In genomic region chr1:58903450-58904298, GRCh38 we compare ENCODE assay signal across 8 cellular contexts.
DNase-seq lines count a peak whose midpoint lies in the region; ATAC-seq, FAIRE-seq and TF ChIP-seq lines count a peak whose summit lies in the region.

No MANE protein-coding gene starts in this region.

- CTCF ChIA-PET in endothelial cell of umbilical vein (lab: Charles Lee): interaction anchor here (0.8 kb wide), 1 partner anchor 795 kb away, joined by 3 read pairs; no protein-coding TSS in a partner anchor

- intact Hi-C loops in endothelial cell of umbilical vein (cut with micrococcal nuclease): loop anchor here (1.0 to 2.0 kb wide), 8 partner anchors 20 to 847 kb away; partner anchors contain the start of genes FGGY and JUN

- no peaks in the 10 kb centered on the region for H3K79me2 ChIP-seq in endothelial cell of umbilical vein (ENCODE audit: control insufficient read depth, insufficient read depth, low read length)

- FAIRE-seq in endothelial cell of umbilical vein (lab: Jason Lieb, UNC): peak; percentile 83

- TF ChIP-seq POLR2A in GM19099 (IDR thresholded peaks at IDR 0.05; ENCODE audit: extremely low read depth, insufficient read length, low read depth) (peak; percentile 70), endothelial cell of umbilical vein (IDR thresholded peaks at IDR 0.05; ENCODE audit: low read depth, low read length) (peak; percentile 95)

- peak overlapping the region; percentile 53 to 74 (median 64) for H3K4me3 ChIP-seq in BLaER1 treated with 17β-estradiol and CSF1 and Interleukin-3, amounts not matched to agents 10 nM and 100 nM
- peak overlapping the region in 2 of 3 experiments; percentile 24 to 41 for H3K4me3 ChIP-seq in endothelial cell of umbilical vein (replicated peaks in 1 of 3; ENCODE audit: insufficient read depth in 1 of 3, low read depth in 1 of 3, low read length in 3 of 3)

- TF ChIP-seq CTCF in endothelial cell of umbilical vein (IDR thresholded peaks at IDR 0.05; ENCODE audit: extremely low read depth in 1 of 2, insufficient read depth in 1 of 2, low read depth in 1 of 2, low read length in 2 of 2): no peak

- DNase-seq in NOMO-1 treated with DMSO at 0.1 percent for 48 hours (lab: John Stamatoyannopoulos, UW; ENCODE audit: unreplicated experiment) (peak; percentile 92), activated T-cell treated with anti-CD3 and anti-CD28 coated beads for 1 hour (ENCODE audit: low read depth) (peak; percentile 48), endothelial cell of umbilical vein (ENCODE audit: low read depth, low spot score) (peak; percentile 94), midbrain (lab: John Stamatoyannopoulos, UW) (peak; percentile 89)
- DNase-seq in stimulated activated CD8-positive, alpha-beta memory T cell treated with anti-CD3 and anti-CD28 coated beads, Interleukin-15, amount 100 ng/mL, for 48 hours (ENCODE audit: low read depth in 2 of 2): peak; percentile 83

- no peaks in the 10 kb centered on the region for H3K9me1 ChIP-seq in endothelial cell of umbilical vein (replicated peaks; ENCODE audit: control insufficient read depth, extremely low read depth, insufficient read depth, low read length)

- BruUV-seq in endothelial cell of umbilical vein (replicated peaks; lab: Mats Ljungman, UMichigan): TSS peak; percentile 89

- H2AFZ ChIP-seq in endothelial cell of umbilical vein (ENCODE audit: low read depth, low read length): no peak overlapping the region

- no peaks in the 10 kb centered on the region for H3K36me3 ChIP-seq in BLaER1 treated with 17β-estradiol and CSF1 and Interleukin-3, amounts not matched to agents 10 nM and 100 nM
- no peaks in the 10 kb centered on the region for H3K36me3 ChIP-seq in endothelial cell of umbilical vein (ENCODE audit: control insufficient read depth in 2 of 2, extremely low read depth in 1 of 2, insufficient read depth in 2 of 2, low read length in 2 of 2)

- peak overlapping the region; percentile 78 to 93 (median 88) for H3K9ac ChIP-seq in BLaER1 treated with 17β-estradiol and CSF1 and Interleukin-3, amounts not matched to agents 10 nM and 100 nM
- H3K9ac ChIP-seq in endothelial cell of umbilical vein (replicated peaks; ENCODE audit: extremely low read depth, insufficient read depth, low read length): peak overlapping the region; percentile 71

- H4K20me1 ChIP-seq in BLaER1 treated with 17β-estradiol and CSF1 and Interleukin-3, amounts not matched to agents 10 nM and 100 nM: no peaks in the 10 kb centered on the region
- H4K20me1 ChIP-seq in endothelial cell of umbilical vein (replicated peaks; ENCODE audit: control insufficient read depth, extremely low read depth, insufficient read depth, low read length): no peaks in the 10 kb centered on the region

- no peaks in the 10 kb centered on the region for H3K9me3 ChIP-seq in BLaER1 treated with 17β-estradiol and CSF1 and Interleukin-3, amounts not matched to agents 10 nM and 100 nM (replicated peaks in 1 of 11)
- no peaks in the 10 kb centered on the region for H3K9me3 ChIP-seq in endothelial cell of umbilical vein (replicated peaks; ENCODE audit: control insufficient read depth, insufficient read depth, low read length)

- H3K27ac ChIP-seq in BLaER1 treated with 17β-estradiol and CSF1 and Interleukin-3, amounts not matched to agents 10 nM and 100 nM: peak overlapping the region; percentile 78 to 94 (median 89)
- peak overlapping the region; percentile 64 for H3K27ac ChIP-seq in endothelial cell of umbilical vein (ENCODE audit: insufficient read depth, low read depth, low read length)

- ATAC-seq in HG03342 (IDR thresholded peaks at IDR 0.05; ENCODE audit: unreplicated experiment): peak; percentile 79

- H3K4me2 ChIP-seq in BLaER1 treated with 17β-estradiol and CSF1 and Interleukin-3, amounts not matched to agents 10 nM and 100 nM: peak overlapping the region; percentile 70 to 93 (median 87)
- H3K4me2 ChIP-seq in endothelial cell of umbilical vein (ENCODE audit: insufficient read depth, low read length): peak overlapping the region; percentile 44

- dilution Hi-C loops in endothelial cell of umbilical vein (cut with MboI; ENCODE audit: extremely low pct_ligation_motif_present, low sequenced_read_pairs): no loop called here

- no peaks in the 10 kb centered on the region; a peak in 1 of 22 replicates for H3K27me3 ChIP-seq in BLaER1 treated with 17β-estradiol and CSF1 and Interleukin-3, amounts not matched to agents 10 nM and 100 nM
- H3K27me3 ChIP-seq in endothelial cell of umbilical vein (ENCODE audit: control insufficient read depth in 2 of 2, insufficient read depth in 2 of 2, low read length in 2 of 2): no peaks in the 10 kb centered on the region

- H3K4me1 ChIP-seq in BLaER1 treated with 17β-estradiol and CSF1 and Interleukin-3, amounts not matched to agents 10 nM and 100 nM: peaks cover 6 to 66% (median 24%) of the 10 kb centered on the region in 10 experiments; a peak in 18 of 20 replicates
- H3K4me1 ChIP-seq in endothelial cell of umbilical vein (ENCODE audit: control insufficient read depth, extremely low read depth, insufficient read depth, low read length): peaks cover 46% of the 10 kb centered on the region

- POLR2A ChIA-PET in endothelial cell of umbilical vein (lab: Charles Lee): no interaction called here

TF ChIP-seq in endothelial cell of umbilical vein, 7 proteins besides CTCF, POLR2A, EP300 and RAD21:
- TF ChIP-seq MAX (IDR thresholded peaks at IDR 0.05; ENCODE audit: insufficient read depth, insufficient read length): no peak
- TF ChIP-seq MYC (IDR thresholded peaks at IDR 0.05; ENCODE audit: low read depth, low read length): no peak
- TF ChIP-seq POLR2AphosphoS5 (IDR thresholded peaks at IDR 0.05; ENCODE audit: insufficient read depth, low read depth, low read length): peak; percentile 76
- TF ChIP-seq JUN (IDR thresholded peaks at IDR 0.05; ENCODE audit: borderline replicate concordance, insufficient read depth, insufficient read length, low read depth): no peak
- peak; percentile 4 for TF ChIP-seq FOS (IDR thresholded peaks at IDR 0.05; ENCODE audit: borderline replicate concordance, insufficient read depth, low read length)
- TF ChIP-seq EZH2 (IDR thresholded peaks at IDR 0.05; ENCODE audit: borderline replicate concordance, low read depth, low read length, severe bottlenecking): no peak
- TF ChIP-seq GATA2 (IDR thresholded peaks at IDR 0.05; ENCODE audit: insufficient read depth, insufficient read length, low read depth, low read length): peak; percentile 1

Comparison
In these comparisons a context has a peak if more than half of its experiments do, and no peak if none do; other contexts are left out.
1. Peak in every context shown above with its lines: DNase-seq, ATAC-seq, H3K4me3 ChIP-seq and H3K27ac ChIP-seq.